8 cellular contexts compared by ENCODE assay signal in the genomic region with DNA sequence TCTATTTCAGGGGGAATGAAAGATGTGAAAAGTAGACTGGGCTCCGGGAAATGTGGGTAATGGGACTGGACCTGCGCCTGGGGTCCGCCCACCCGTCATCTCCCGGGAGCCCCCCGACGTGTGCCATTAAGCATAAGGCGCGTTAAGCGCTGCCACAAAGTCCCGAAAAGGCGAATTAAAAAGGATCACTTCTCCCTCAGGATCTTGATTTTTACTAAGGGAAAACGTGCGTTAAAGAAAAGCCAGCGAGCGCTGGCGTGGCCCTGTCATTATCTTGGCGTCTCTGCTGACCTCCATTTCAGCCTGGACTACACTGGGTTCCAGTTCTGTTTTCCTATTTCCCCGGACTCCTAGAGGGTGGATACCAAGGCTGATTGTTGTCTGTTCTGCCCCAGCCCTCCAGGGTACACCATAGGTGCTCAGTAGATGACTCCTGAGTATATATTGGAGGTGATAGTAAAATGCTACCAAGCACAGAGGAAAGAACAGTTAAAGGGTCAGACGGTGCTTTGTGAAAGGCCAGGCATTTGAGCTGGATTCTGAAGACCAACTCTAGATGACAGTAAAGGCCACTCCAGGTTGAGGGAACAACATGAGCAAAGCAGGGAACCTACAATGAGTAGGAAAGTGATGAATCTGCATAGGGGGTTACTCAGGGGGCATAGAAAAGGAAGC.
DNase-seq lines count a peak whose midpoint lies in the region; ATAC-seq, FAIRE-seq and TF ChIP-seq lines count a peak whose summit lies in the region.

No MANE protein-coding gene starts in this region.

- H3K4me2 ChIP-seq in astrocyte (ENCODE audit: low read length) (peak overlapping the region; percentile 88), hepatocyte (peak overlapping the region; percentile 89)

- WGBS in hepatocyte (ENCODE audit: low lambda C conversion rate, missing lambda C conversion rate), result 3% methylated on average over 20 of the region's 20 CpGs

- no peak for TF ChIP-seq POLR2A in NB4 (IDR thresholded peaks at IDR 0.05; ENCODE audit: extremely low read depth, insufficient read length)

- H3K36me3 Mint-ChIP-seq in astrocyte (ENCODE audit: low read depth, unreplicated experiment), result peaks cover 2% of the 10 kb centered on the region

- H3K4me1 Mint-ChIP-seq in astrocyte (ENCODE audit: low read depth, unreplicated experiment), result peaks cover 5% of the 10 kb centered on the region

- H2AFZ ChIP-seq in astrocyte (ENCODE audit: low read depth, low read length) (peak overlapping the region; percentile 91), hepatocyte (peak overlapping the region; percentile 98)

- H3K79me2 ChIP-seq in astrocyte (ENCODE audit: insufficient read depth, low read length) (no peaks in the 10 kb centered on the region), hepatocyte (no peaks in the 10 kb centered on the region)

- no peaks in the 10 kb centered on the region for H4K20me1 ChIP-seq in astrocyte (ENCODE audit: insufficient read depth, low read length)
- no peaks in the 10 kb centered on the region for H4K20me1 ChIP-seq in hepatocyte (ENCODE audit: insufficient read depth, poor library complexity, severe bottlenecking)

- H3K27me3 ChIP-seq in astrocyte (ENCODE audit: insufficient read depth, low read length), result no peaks in the 10 kb centered on the region
- H3K27me3 ChIP-seq in hepatocyte, result no peaks in the 10 kb centered on the region
- no peaks in the 10 kb centered on the region for H3K27me3 ChIP-seq in rectal smooth muscle tissue (ENCODE audit: control insufficient read depth, insufficient read depth, low read length)

- H3K9me3 Mint-ChIP-seq in astrocyte (ENCODE audit: unreplicated experiment), result no peaks in the 10 kb centered on the region

- DNase-seq in GM10266 (ENCODE audit: extremely low spot score) (peak; percentile 51), NB4 (ENCODE audit: low read depth) (no peak), astrocyte (ENCODE audit: low read depth) (peak; percentile 26), hepatocyte (ENCODE audit: low spot score) (peak; percentile 36), NCI-H524 treated with DMSO at 0.1 percent for 48 hours (lab: John Stamatoyannopoulos, UW) (no peak)

- H3K4me1 ChIP-seq in astrocyte (ENCODE audit: insufficient read depth, low read length), result peaks cover 6% of the 10 kb centered on the region
- H3K4me1 ChIP-seq in hepatocyte (ENCODE audit: insufficient read depth), result peaks cover 7% of the 10 kb centered on the region
- peaks cover 8% of the 10 kb centered on the region for H3K4me1 ChIP-seq in rectal smooth muscle tissue (ENCODE audit: control insufficient read depth, insufficient read depth, low read length)

- ATAC-seq in GM21381 (IDR thresholded peaks at IDR 0.05; ENCODE audit: unreplicated experiment) (no peak), GM21526 (IDR thresholded peaks at IDR 0.05; ENCODE audit: low FRiP score, unreplicated experiment) (no peak)

- H3K9me3 ChIP-seq in astrocyte (ENCODE audit: insufficient read depth, low read depth, low read length) (no peaks in the 10 kb centered on the region), hepatocyte (ENCODE audit: low read depth) (no peaks in the 10 kb centered on the region)

- H3K36me3 ChIP-seq in astrocyte (ENCODE audit: insufficient read depth, low read length) (no peaks in the 10 kb centered on the region), hepatocyte (replicated peaks; ENCODE audit: insufficient read depth, low read depth) (no peaks in the 10 kb centered on the region), rectal smooth muscle tissue (ENCODE audit: control insufficient read depth, insufficient read depth, low read length) (no peaks in the 10 kb centered on the region)

- peak overlapping the region; percentile 56 for H3K4me3 ChIP-seq in NB4 (ENCODE audit: low read depth, low read length)
- peak overlapping the region; percentile 66 for H3K4me3 ChIP-seq in astrocyte (ENCODE audit: insufficient read depth, low read depth, low read length)
- peak overlapping the region; percentile 92 for H3K4me3 ChIP-seq in hepatocyte
- H3K4me3 ChIP-seq in rectal smooth muscle tissue (ENCODE audit: low read length), result peak overlapping the region; percentile 77

- H3K27ac ChIP-seq in astrocyte (ENCODE audit: low read depth, low read length), result peak overlapping the region; percentile 84
- H3K27ac ChIP-seq in hepatocyte, result peak overlapping the region; percentile 93
- H3K27ac ChIP-seq in rectal smooth muscle tissue (ENCODE audit: low read depth, low read length), result peak overlapping the region; percentile 86

- peaks cover 8% of the 10 kb centered on the region for H3K27me3 Mint-ChIP-seq in astrocyte (ENCODE audit: low read depth, unreplicated experiment)

- FAIRE-seq in astrocyte (lab: Jason Lieb, UNC), result no peak

- H3K4me3 Mint-ChIP-seq in astrocyte (ENCODE audit: unreplicated experiment), result peak overlapping the region; percentile 85

- H3K27ac Mint-ChIP-seq in astrocyte (ENCODE audit: unreplicated experiment), result peak overlapping the region; percentile 75

- peak overlapping the region; percentile 98 for H3K9ac ChIP-seq in astrocyte (ENCODE audit: low read length)
- H3K9ac ChIP-seq in rectal smooth muscle tissue (ENCODE audit: low read length), result peak overlapping the region; percentile 39

- TF ChIP-seq CTCF in GM10266 (IDR thresholded peaks at IDR 0.05; ENCODE audit: control insufficient read depth, insufficient read depth, low read depth, missing control alignments), result no peak
- no peak for TF ChIP-seq CTCF in NB4 (IDR thresholded peaks at IDR 0.05; ENCODE audit: low read depth, low read length)
- TF ChIP-seq CTCF in astrocyte (IDR thresholded peaks at IDR 0.05; ENCODE audit: insufficient read depth, low read depth, low read length), result no peak
- no peak for TF ChIP-seq CTCF in hepatocyte (IDR thresholded peaks at IDR 0.05; ENCODE audit: poor library complexity)

- H3K9me2 ChIP-seq in hepatocyte (replicated peaks; ENCODE audit: insufficient read depth), result no peaks in the 10 kb centered on the region

Comparison
In these comparisons a context has a peak if more than half of its experiments do, and no peak if none do; other contexts are left out.
1. DNase-seq: peak in GM10266 (single experiment), astrocyte (single experiment) and hepatocyte (single experiment); none in NB4 (single experiment) and NCI-H524 treated with DMSO at 0.1 percent for 48 hours (single experiment).
2. Peak in every context shown above with its lines, with median percentiles within 50 percentile points of each other: H3K4me3 ChIP-seq and H3K27ac ChIP-seq.